In the genomic region with DNA sequence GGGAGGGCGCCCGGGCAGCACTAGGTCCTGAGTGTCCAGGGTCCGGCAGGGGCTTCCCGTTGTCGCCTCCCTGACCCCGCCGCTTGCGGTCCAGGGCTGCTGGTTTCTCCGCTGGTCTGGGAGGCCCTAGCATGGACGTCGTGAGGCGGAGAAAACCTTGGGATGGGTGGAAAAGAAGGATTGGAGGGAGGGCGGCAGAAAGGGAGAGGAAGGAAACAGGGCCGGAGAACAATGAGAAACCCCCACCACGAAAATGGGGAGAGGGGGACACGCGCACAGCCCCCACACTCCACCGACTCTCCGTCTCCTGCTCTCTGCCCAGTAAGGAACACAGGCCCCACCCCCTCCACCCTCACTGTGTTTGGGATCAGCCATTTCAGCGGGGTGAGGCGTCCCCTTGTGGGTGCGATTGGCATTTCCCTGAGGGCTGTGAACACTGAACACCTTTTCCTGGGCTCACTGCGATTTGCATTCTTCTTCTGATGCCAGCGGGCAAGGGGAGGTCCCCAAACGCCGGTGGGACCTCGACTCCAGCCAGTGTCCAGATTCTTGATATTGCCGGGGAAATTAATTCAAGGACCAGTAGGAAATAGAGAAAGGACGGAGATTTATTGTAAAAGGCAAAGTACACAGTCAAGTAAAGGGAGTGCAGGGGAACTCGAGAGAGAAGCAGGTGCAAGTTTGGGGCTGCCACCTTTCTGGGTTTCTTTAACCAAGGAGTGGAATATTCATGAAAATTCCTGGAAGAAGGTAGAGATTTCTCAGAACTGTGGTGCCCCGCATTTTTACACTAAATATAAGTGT, we compare ENCODE assay signal across 8 cellular contexts. TPM values are rescaled to one million over a fixed set of nuclear protein-coding genes. Genes with fewer than 3 reads are reported as not detected.
DNase-seq lines count a peak whose midpoint lies in the region; ATAC-seq and TF ChIP-seq lines count a peak whose summit lies in the region.

No MANE protein-coding gene starts in this region.

- H2BK5ac ChIP-seq in neuronal stem cell (ENCODE audit: low read length), result no peak overlapping the region

- no peak for TF ChIP-seq POLR2A in gastroesophageal sphincter (IDR thresholded peaks at IDR 0.05)

- H2AK5ac ChIP-seq in neuronal stem cell (ENCODE audit: low read depth, low read length), result no peak overlapping the region

- peak overlapping the region; percentile 81 for H3K18ac ChIP-seq in neuronal stem cell (ENCODE audit: low read length)

- H3K27ac ChIP-seq in RWPE2 (ENCODE audit: poor library complexity, severe bottlenecking) (no peak overlapping the region), gastroesophageal sphincter (peak overlapping the region in 3 of 4 donors; percentile 27 to 75 (median 28)), neuronal stem cell (replicated peaks; ENCODE audit: low read length) (no peak overlapping the region), substantia nigra (ENCODE audit: low read depth, low read length, poor library complexity, severe bottlenecking) (no peak overlapping the region)

- peaks cover 6% of the 10 kb centered on the region for H3K4me1 ChIP-seq in RWPE2 (ENCODE audit: insufficient read depth, poor library complexity, severe bottlenecking)
- H3K4me1 ChIP-seq in gastroesophageal sphincter, result peaks cover 0 to 35% (median 17%) of the 10 kb centered on the region in 3 donors
- H3K4me1 ChIP-seq in neuronal stem cell (ENCODE audit: control insufficient read depth in 2 of 2, insufficient read depth in 1 of 2, low read depth in 1 of 2, low read length in 2 of 2), result peaks cover 5 to 8% of the 10 kb centered on the region in 2 donors

- peak; percentile 92 for TF ChIP-seq CTCF in RWPE2 (IDR thresholded peaks at IDR 0.05; ENCODE audit: poor library complexity, severe bottlenecking)
- TF ChIP-seq CTCF in gastroesophageal sphincter (IDR thresholded peaks at IDR 0.05), result peak in 3 of 4 experiments; percentile 98 to 99 (median 98)

- H3K4me3 ChIP-seq in RWPE2 (ENCODE audit: severe bottlenecking), result no peak overlapping the region
- H3K4me3 ChIP-seq in gastroesophageal sphincter, result peak overlapping the region; percentile 52 to 55
- H3K4me3 ChIP-seq in neuronal stem cell (ENCODE audit: low read length in 2 of 2), result peak overlapping the region; percentile 49 to 80

- H4K8ac ChIP-seq in neuronal stem cell (ENCODE audit: low read depth, low read length), result no peak overlapping the region

- DNase-seq in GM04504 (ENCODE audit: low read depth), result peak; percentile 55
- DNase-seq in KBM-7, result peak; percentile 91
- peak; percentile 88 for DNase-seq in RWPE2 (ENCODE audit: low spot score)
- peak; percentile 61 for DNase-seq in activated effector memory CD4-positive, alpha-beta T cell treated with Interleukin-2 at 50 U/mL for 16 hours
- peak; percentile 70 for DNase-seq in neuronal stem cell (ENCODE audit: low spot score)
- peak in 43 of 49 donors; percentile 3 to 80 (median 51) for DNase-seq in substantia nigra (lab: John Stamatoyannopoulos, UW)

- H2BK120ac ChIP-seq in neuronal stem cell (ENCODE audit: low read depth, low read length), result peak overlapping the region; percentile 66

- no peak overlapping the region for H3K14ac ChIP-seq in neuronal stem cell (ENCODE audit: low read length)

- in situ Hi-C loops in KBM-7 (cut with MboI; ENCODE audit: low pct_unique_long_range_greater_than_20kb, low sequenced_read_pairs), result no loop called here

- peak overlapping the region; percentile 60 for H3K4me2 ChIP-seq in neuronal stem cell (ENCODE audit: insufficient read depth, low read length, poor library complexity, severe bottlenecking)

- H3K36me3 ChIP-seq in RWPE2 (ENCODE audit: low read depth) (no peaks in the 10 kb centered on the region), gastroesophageal sphincter (no peaks in the 10 kb centered on the region), neuronal stem cell (replicated peaks in 1 of 2; ENCODE audit: control insufficient read depth in 2 of 2, insufficient read depth in 2 of 2, low read length in 2 of 2) (no peaks in the 10 kb centered on the region)

- H3K9ac ChIP-seq in neuronal stem cell (ENCODE audit: low read depth, low read length, poor library complexity), result peak overlapping the region; percentile 82

- H3K23ac ChIP-seq in neuronal stem cell (ENCODE audit: low read depth, low read length, poor library complexity), result peak overlapping the region; percentile 22

- H3K27me3 ChIP-seq in RWPE2 (ENCODE audit: insufficient read depth, poor library complexity, severe bottlenecking), result no peaks in the 10 kb centered on the region
- peaks cover 28% of the 10 kb centered on the region for H3K27me3 ChIP-seq in gastroesophageal sphincter
- peaks cover 27 to 66% (median 52%) of the 10 kb centered on the region in 3 experiments for H3K27me3 ChIP-seq in neuronal stem cell (ENCODE audit: control insufficient read depth in 3 of 3, insufficient read depth in 3 of 3, low read depth in 1 of 3, low read length in 3 of 3)

- no peaks in the 10 kb centered on the region for H3K79me1 ChIP-seq in neuronal stem cell (ENCODE audit: low read depth, low read length)

- peak overlapping the region; percentile 21 for H2BK15ac ChIP-seq in neuronal stem cell (ENCODE audit: low read length)

- TF ChIP-seq EP300 in gastroesophageal sphincter (IDR thresholded peaks at IDR 0.05), result no peak

- H3K4ac ChIP-seq in neuronal stem cell (ENCODE audit: low read length), result no peak overlapping the region

- peak overlapping the region; percentile 91 for H2AFZ ChIP-seq in neuronal stem cell (ENCODE audit: low read length)

- 10 to 29% methylated on average over 2 to 12 of the region's 31 CpGs for WGBS in gastroesophageal sphincter (ENCODE audit: low coverage in 1 of 2), 2 donors
- no CpG with 5 or more reads among the region's 31 CpGs for WGBS in neuronal stem cell (ENCODE audit: extremely low coverage in 2 of 2, insufficient read length in 2 of 2, insufficient replicate concordance in 1 of 2), 2 donors

- peak; percentile 82 for ATAC-seq in RWPE2 (ENCODE audit: low read depth)
- ATAC-seq in gastroesophageal sphincter, result peak; percentile 85
- no peak for ATAC-seq in HG02571 (IDR thresholded peaks at IDR 0.05; ENCODE audit: unreplicated experiment)

- no peaks in the 10 kb centered on the region for H3K9me3 ChIP-seq in RWPE2 (ENCODE audit: severe bottlenecking)
- H3K9me3 ChIP-seq in gastroesophageal sphincter, result no peaks in the 10 kb centered on the region
- H3K9me3 ChIP-seq in neuronal stem cell (replicated peaks in 1 of 2; ENCODE audit: control insufficient read depth in 2 of 2, insufficient read depth in 1 of 2, low read depth in 1 of 2, low read length in 2 of 2), result peaks cover 2 to 5% of the 10 kb centered on the region in 2 donors

- H2BK12ac ChIP-seq in neuronal stem cell (ENCODE audit: low read length), result no peak overlapping the region

- H4K91ac ChIP-seq in neuronal stem cell (ENCODE audit: low read depth, low read length, poor library complexity), result no peak overlapping the region

RNA-seq across cellular contexts. Expression of gene RAET1G, which starts 3.3 kb away (rescaled TPM):
- total RNA-seq in gastroesophageal sphincter, result 1 to 10 TPM in 1 of 4 donors, not detected in 3; 1.4 TPM
- polyA plus RNA-seq in neuronal stem cell (2013, experiment 1 of 2), result 0.04 TPM
- not detected for polyA plus RNA-seq in neuronal stem cell (2013, experiment 2 of 2)

RNA-seq across cellular contexts. Expression of gene ULBP2, which starts 15.6 kb away (rescaled TPM):
- total RNA-seq in gastroesophageal sphincter, result under 1 TPM in 2 of 4 donors, not detected in 2; 0.39 to 0.74 TPM
- polyA plus RNA-seq in neuronal stem cell (2013, experiment 1 of 2), result not detected
- polyA plus RNA-seq in neuronal stem cell (2013, experiment 2 of 2), result 0.03 TPM

RNA-seq across cellular contexts. Expression of gene RAET1E, which starts 28.3 kb away (rescaled TPM):
- under 1 TPM in 1 of 4 donors, not detected in 3; 0.69 TPM for total RNA-seq in gastroesophageal sphincter
- not detected for polyA plus RNA-seq in neuronal stem cell (2013, experiment 1 of 2)
- not detected for polyA plus RNA-seq in neuronal stem cell (2013, experiment 2 of 2)

RNA-seq across cellular contexts. Expression of gene ULBP1, which starts 37.6 kb away (rescaled TPM):
- under 1 TPM in 2 of 4 donors, not detected in 2; 0.07 to 0.27 TPM for total RNA-seq in gastroesophageal sphincter
- 2.0 TPM for polyA plus RNA-seq in neuronal stem cell (2013, experiment 1 of 2)
- polyA plus RNA-seq in neuronal stem cell (2013, experiment 2 of 2), result 2.1 TPM

Comparison
In these comparisons a context has a peak if more than half of its experiments do, and no peak if none do; other contexts are left out.
1. H3K27ac ChIP-seq: peak in gastroesophageal sphincter (3 of 4); none in RWPE2 (single experiment), neuronal stem cell (single experiment) and substantia nigra (single experiment).
2. Peak in every context shown above with its lines, with median percentiles within 50 percentile points of each other: DNase-seq.